ENCODE assay signal across 21 cellular contexts in the genomic region with DNA sequence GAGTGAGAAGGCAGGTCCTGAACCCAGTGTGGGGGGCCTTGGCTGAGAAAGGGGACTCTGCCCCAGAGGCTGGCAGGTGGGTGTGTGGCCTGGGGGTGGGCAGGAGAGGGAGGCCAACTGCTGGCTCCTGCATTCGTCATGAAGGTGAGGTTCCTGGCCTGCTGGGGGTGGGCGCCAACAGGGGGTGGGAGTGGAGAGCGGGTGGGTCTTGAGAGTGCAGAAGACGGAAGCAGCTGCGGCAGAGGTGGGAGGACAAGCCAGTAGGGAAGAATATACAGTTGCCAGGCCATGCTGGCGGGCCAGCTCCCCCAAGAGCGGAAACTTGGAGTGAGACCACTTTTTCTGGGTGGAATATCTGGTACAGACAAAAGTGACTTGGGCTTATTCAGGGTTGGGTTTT. TPM values are rescaled to one million over a fixed set of nuclear protein-coding genes. Genes with fewer than 3 reads are reported as not detected.
DNase-seq lines count a peak whose midpoint lies in the region; ATAC-seq and TF ChIP-seq lines count a peak whose summit lies in the region.
"Had no signal": no experiment of that assay in that cellular context is flagged by ENCODE, and none has a peak within 500 bp of the region (broad histone marks: within the 10 kb centered on the region; RNA-seq: fewer than 3 reads in every experiment).

No MANE protein-coding gene starts in this region.

- TF ChIP-seq POLR2A in esophagus squamous epithelium (IDR thresholded peaks at IDR 0.05): no peak

- H3K4me3 Mint-ChIP-seq in GM23338: peak overlapping the region; percentile 78
- H3K4me3 Mint-ChIP-seq in WTC11: peak overlapping the region; percentile 38; the same call in 1 of the 2 replicates
- peak overlapping the region; percentile 23 for H3K4me3 Mint-ChIP-seq in glutamatergic neuron (ENCODE audit: unreplicated experiment)
- H3K4me3 Mint-ChIP-seq in neural progenitor cell: peak overlapping the region; percentile 54
- no peak overlapping the region for H3K4me3 Mint-ChIP-seq in natural killer cell treated with Interleukin-12 subunit alpha and Interleukin-12 subunit beta and Interleukin-15 and Interleukin-18, amount 100 ng/mL, for 72 hours
- H3K4me3 Mint-ChIP-seq: HFFc6 had no signal

- H3K27me3 ChIP-seq in GM23338 (ENCODE audit: insufficient read depth): peaks cover 8% of the 10 kb centered on the region
- H3K27me3 ChIP-seq in neural progenitor cell: peaks cover 86% of the 10 kb centered on the region
- peaks cover 0 to 19% (median 0%) of the 10 kb centered on the region in 4 donors for H3K27me3 ChIP-seq in esophagus squamous epithelium

- peak overlapping the region; percentile 35 for H3K4me3 ChIP-seq in GM23338
- H3K4me3 ChIP-seq in neural progenitor cell: no peak overlapping the region
- no peak overlapping the region for H3K4me3 ChIP-seq in esophagus squamous epithelium
- H3K4me3 ChIP-seq: BLaER1 had no signal

- H3K9me3 ChIP-seq in neural progenitor cell (ENCODE audit: low read depth) (no peaks in the 10 kb centered on the region), esophagus squamous epithelium (no peaks in the 10 kb centered on the region)
- H3K9me3 ChIP-seq: BLaER1 had no signal

- intact Hi-C loops in esophagus squamous epithelium (cut with DNase I) (no loop called here), left ventricle myocardium superior (cut with micrococcal nuclease) (no loop called here)

- POLR2A ChIA-PET in WTC11 (lab: Charles Lee): interaction anchor here (1.4 kb wide), 1 partner anchor 134 kb away, joined by 3 read pairs; no protein-coding TSS in a partner anchor

- DNase-seq in GM23338 (ENCODE audit: low spot score) (no peak), WTC11 (ENCODE audit: low spot score) (no peak), glutamatergic neuron (no peak), neural progenitor cell (ENCODE audit: low spot score) (no peak), esophagus squamous epithelium (lab: John Stamatoyannopoulos, UW) (no peak), left ventricle myocardium superior (no peak)
- no peak for DNase-seq in natural killer cell treated with Interleukin-12 subunit alpha and Interleukin-12 subunit beta and Interleukin-15 and Interleukin-18, amount 100 ng/mL, for 72 hours (ENCODE audit: low spot score)
- DNase-seq: 8988T; Calu3; CD4-positive, alpha-beta memory T cell; DMS79 treated with DMSO at 0.1 percent for 48 hours; GF-D8; HFFc6; IMR-90 had no signal

- H2AFZ ChIP-seq in GM23338 (peak overlapping the region; percentile 88; the same call in 1 of the 2 replicates), neural progenitor cell (replicated peaks) (no peak overlapping the region)

- no peaks in the 10 kb centered on the region for H3K36me3 ChIP-seq in GM23338 (ENCODE audit: insufficient read depth)
- H3K36me3 ChIP-seq in neural progenitor cell: no peaks in the 10 kb centered on the region
- H3K36me3 ChIP-seq in esophagus squamous epithelium: no peaks in the 10 kb centered on the region
- H3K36me3 ChIP-seq: BLaER1 had no signal

- H3K4me2 ChIP-seq in GM23338 (peak overlapping the region; percentile 68), neural progenitor cell (peak overlapping the region; percentile 74)
- H3K4me2 ChIP-seq: BLaER1 had no signal

- CTCF ChIA-PET in WTC11 (lab: Charles Lee): interaction anchor here (0.8 to 12.5 kb wide), 5 partner anchors 48 to 147 kb away, joined by 3 to 882 read pairs (median 87); partner anchors contain the start of gene ADCYAP1R1

- TF ChIP-seq CTCF in GM23338 (conservative IDR thresholded peaks at IDR 0.05; ENCODE audit: low read depth in 2 of 2) (no peak), WTC11 (IDR thresholded peaks at IDR 0.05) (no peak), glutamatergic neuron (IDR thresholded peaks at IDR 0.05; ENCODE audit: partially characterized antibody, unreplicated experiment) (no peak), neural progenitor cell (IDR thresholded peaks at IDR 0.05) (no peak), esophagus squamous epithelium (IDR thresholded peaks at IDR 0.05) (no peak)

- no peaks in the 10 kb centered on the region; the same call in 2 of the 3 replicates for H3K9me3 Mint-ChIP-seq in GM23338
- no peaks in the 10 kb centered on the region for H3K9me3 Mint-ChIP-seq in WTC11
- H3K9me3 Mint-ChIP-seq in glutamatergic neuron (ENCODE audit: unreplicated experiment): peaks cover 12% of the 10 kb centered on the region
- no peaks in the 10 kb centered on the region for H3K9me3 Mint-ChIP-seq in neural progenitor cell
- H3K9me3 Mint-ChIP-seq in natural killer cell treated with Interleukin-12 subunit alpha and Interleukin-12 subunit beta and Interleukin-15 and Interleukin-18, amount 100 ng/mL, for 72 hours: no peaks in the 10 kb centered on the region
- H3K9me3 Mint-ChIP-seq: CD4-positive, alpha-beta memory T cell; HFFc6 had no signal

- 80 to 83% methylated on average over 6 to 7 of the region's 7 CpGs for WGBS in esophagus squamous epithelium, 2 donors

- H3K36me3 Mint-ChIP-seq in GM23338 (ENCODE audit: low read depth): no peaks in the 10 kb centered on the region; the same call in 2 of the 3 replicates
- H3K36me3 Mint-ChIP-seq in WTC11: no peaks in the 10 kb centered on the region
- peaks cover 5% of the 10 kb centered on the region for H3K36me3 Mint-ChIP-seq in glutamatergic neuron (ENCODE audit: unreplicated experiment)
- H3K36me3 Mint-ChIP-seq in neural progenitor cell: no peaks in the 10 kb centered on the region
- H3K36me3 Mint-ChIP-seq in natural killer cell treated with Interleukin-12 subunit alpha and Interleukin-12 subunit beta and Interleukin-15 and Interleukin-18, amount 100 ng/mL, for 72 hours: no peaks in the 10 kb centered on the region
- H3K36me3 Mint-ChIP-seq: CD14-positive monocyte; CD4-positive, alpha-beta memory T cell had no signal

- H3K4me1 ChIP-seq in GM23338 (ENCODE audit: insufficient read depth) (peaks cover 49% of the 10 kb centered on the region), neural progenitor cell (peaks cover 35% of the 10 kb centered on the region), esophagus squamous epithelium (peaks cover 10 to 39% (median 11%) of the 10 kb centered on the region in 3 donors)

- H3K27ac ChIP-seq in GM23338 (ENCODE audit: low read depth) (no peak overlapping the region), neural progenitor cell (no peak overlapping the region), esophagus squamous epithelium (no peak overlapping the region)
- H3K27ac ChIP-seq: BLaER1, HL-60 had no signal

- 0 out of 2 replicates have a peak, but pooled peaks cover 2% of the 10 kb centered on the region for H3F3A ChIP-seq in GM23338 (replicated peaks; ENCODE audit: low read depth)
- no peaks in the 10 kb centered on the region for H3F3A ChIP-seq in neural progenitor cell (ENCODE audit: low read depth)

- no peak overlapping the region for H3K27ac Mint-ChIP-seq in GM23338
- H3K27ac Mint-ChIP-seq in WTC11: no peak overlapping the region; the same call in 1 of the 2 replicates
- H3K27ac Mint-ChIP-seq in glutamatergic neuron (ENCODE audit: unreplicated experiment): no peak overlapping the region
- peak overlapping the region; percentile 81 for H3K27ac Mint-ChIP-seq in neural progenitor cell
- no peak overlapping the region for H3K27ac Mint-ChIP-seq in natural killer cell treated with Interleukin-12 subunit alpha and Interleukin-12 subunit beta and Interleukin-15 and Interleukin-18, amount 100 ng/mL, for 72 hours
- H3K27ac Mint-ChIP-seq: CD4-positive, alpha-beta memory T cell; HFFc6 had no signal

- H3K4me1 Mint-ChIP-seq in GM23338 (peaks cover 67% of the 10 kb centered on the region), WTC11 (peaks cover 73% of the 10 kb centered on the region), glutamatergic neuron (ENCODE audit: low read depth, unreplicated experiment) (peaks cover 40% of the 10 kb centered on the region), neural progenitor cell (peaks cover 80% of the 10 kb centered on the region)
- H3K4me1 Mint-ChIP-seq in natural killer cell treated with Interleukin-12 subunit alpha and Interleukin-12 subunit beta and Interleukin-15 and Interleukin-18, amount 100 ng/mL, for 72 hours (ENCODE audit: low read depth in 2 of 2): peaks cover 7 to 11% of the 10 kb centered on the region in 2 donors

- no peaks in the 10 kb centered on the region for H4K20me1 ChIP-seq in GM23338 (replicated peaks; ENCODE audit: insufficient read depth)
- H4K20me1 ChIP-seq in neural progenitor cell (ENCODE audit: low read depth): peaks cover 47% of the 10 kb centered on the region
- H4K20me1 ChIP-seq: BLaER1 had no signal

- H3K79me2 ChIP-seq in GM23338 (replicated peaks; ENCODE audit: insufficient read depth): no peaks in the 10 kb centered on the region
- no peaks in the 10 kb centered on the region for H3K79me2 ChIP-seq in neural progenitor cell (ENCODE audit: low read depth)

- no peaks in the 10 kb centered on the region for H3K9me2 ChIP-seq in GM23338 (ENCODE audit: insufficient read depth)

- no peak for ATAC-seq in GM23338
- ATAC-seq in WTC11: no peak
- ATAC-seq in left ventricle myocardium superior: no peak
- no peak for ATAC-seq in natural killer cell treated with Interleukin-12 subunit alpha and Interleukin-12 subunit beta and Interleukin-15 and Interleukin-18, amount 100 ng/mL, for 72 hours
- ATAC-seq: HCT116 had no signal

- peaks cover 28% of the 10 kb centered on the region for H3K27me3 Mint-ChIP-seq in GM23338 (ENCODE audit: insufficient read depth, low read depth, poor library complexity)
- H3K27me3 Mint-ChIP-seq in WTC11 (ENCODE audit: low read depth): peaks cover 7% of the 10 kb centered on the region
- peaks cover 32% of the 10 kb centered on the region for H3K27me3 Mint-ChIP-seq in glutamatergic neuron (ENCODE audit: unreplicated experiment)
- peaks cover 4% of the 10 kb centered on the region for H3K27me3 Mint-ChIP-seq in neural progenitor cell (ENCODE audit: insufficient read depth, low read depth)
- peaks cover 20 to 26% of the 10 kb centered on the region in 2 donors for H3K27me3 Mint-ChIP-seq in natural killer cell treated with Interleukin-12 subunit alpha and Interleukin-12 subunit beta and Interleukin-15 and Interleukin-18, amount 100 ng/mL, for 72 hours

- no peak overlapping the region for H3K9ac ChIP-seq in neural progenitor cell
- H3K9ac ChIP-seq: BLaER1 had no signal

TF ChIP-seq in GM23338, 12 proteins besides CTCF, POLR2A, EP300 and RAD21 (continues in another document):
- TF ChIP-seq STAT1 (IDR thresholded peaks at IDR 0.05; ENCODE audit: unreplicated experiment) (no peak), NANOG (IDR thresholded peaks at IDR 0.05; ENCODE audit: borderline replicate concordance) (no peak)

RNA-seq across cellular contexts. Expression of gene GHRHR, which starts 23.4 kb away (rescaled TPM):
- total RNA-seq in GM23338 (2014; rRNA removed; shearing (Covaris generic)): not detected in 2 replicates
- polyA plus RNA-seq in GM23338 (2016; fragmentation: Nextera tagmentation; extraction: Ambion mirVana): 0.64 and 2.2 TPM in 2 replicates
- total RNA-seq in WTC11 (2021) (4.0 to 6.6 TPM (median 5.0 TPM) in 3 replicates), glutamatergic neuron (ENCODE audit: unreplicated experiment) (not detected), neural progenitor cell (ENCODE audit: low replicate concordance) (not detected in 2 replicates), esophagus squamous epithelium (not detected), left ventricle myocardium superior (not detected)
- total RNA-seq in natural killer cell treated with Interleukin-12 subunit alpha and Interleukin-12 subunit beta and Interleukin-15 and Interleukin-18, amount 100 ng/mL, for 72 hours: not detected
- total RNA-seq: A673; Calu3; CD4-positive, alpha-beta memory T cell; HFFc6; HT1080; IMR-90 had no signal
- polyA plus RNA-seq: AG04450; CD14-positive monocyte; CD4-positive, alpha-beta memory T cell; IMR-90 had no signal
